8 cellular contexts compared by ENCODE assay signal in genomic region chr12:75977952-75978671, GRCh38. TPM values are rescaled to one million over a fixed set of nuclear protein-coding genes. Genes with fewer than 3 reads are reported as not detected.
DNase-seq lines count a peak whose midpoint lies in the region; ATAC-seq, FAIRE-seq and TF ChIP-seq lines count a peak whose summit lies in the region.

No MANE protein-coding gene starts in this region.

- no peak for TF ChIP-seq POLR2A in testis (IDR thresholded peaks at IDR 0.05)

- H3K4me1 ChIP-seq in pancreas, result peaks cover 0 to 46% (median 20%) of the 10 kb centered on the region in 3 donors
- peaks cover 8% of the 10 kb centered on the region for H3K4me1 ChIP-seq in testis

- no peak overlapping the region for H3K4me3 ChIP-seq in pancreas
- no peak overlapping the region for H3K4me3 ChIP-seq in testis

- H3K36me3 Mint-ChIP-seq in activated T-helper 1 cell treated with anti-CD3 and anti-CD28 coated beads, Interleukin-12 subunit alpha, Interleukin-12 subunit beta, Interleukin-2, Interleukin-4 antibody, amounts not matched to agents 30 ng/mL and 10 ng/mL and 1 ng/mL, durations not matched to agents 14 hours and 24 hours and 36 hours (ENCODE audit: low read depth), result peaks cover 2% of the 10 kb centered on the region

- H3K27me3 Mint-ChIP-seq in activated T-helper 1 cell treated with anti-CD3 and anti-CD28 coated beads, Interleukin-12 subunit alpha, Interleukin-12 subunit beta, Interleukin-2, Interleukin-4 antibody, amounts not matched to agents 30 ng/mL and 10 ng/mL and 1 ng/mL, durations not matched to agents 14 hours and 24 hours and 36 hours (ENCODE audit: insufficient read depth), result no peaks in the 10 kb centered on the region

- peaks cover 4% of the 10 kb centered on the region for H3K9me3 Mint-ChIP-seq in activated T-helper 1 cell treated with anti-CD3 and anti-CD28 coated beads, Interleukin-12 subunit alpha, Interleukin-12 subunit beta, Interleukin-2, Interleukin-4 antibody, amounts not matched to agents 30 ng/mL and 10 ng/mL and 1 ng/mL, durations not matched to agents 14 hours and 24 hours and 36 hours

- TF ChIP-seq CTCF in pancreas (IDR thresholded peaks at IDR 0.05), result no peak
- no peak for TF ChIP-seq CTCF in testis (IDR thresholded peaks at IDR 0.05)

- peak overlapping the region; percentile 12 to 81 (median 47) for H3K27ac ChIP-seq in pancreas
- H3K27ac ChIP-seq in testis, result peak overlapping the region in 1 of 2 donors; percentile 62

- peak; percentile 98 for DNase-seq in A172 (ENCODE audit: low spot score)
- DNase-seq in RCC 7860 (ENCODE audit: low spot score), result peak; percentile 98
- DNase-seq in activated T-helper 1 cell treated with anti-CD3 and anti-CD28 coated beads, Interleukin-12 subunit alpha, Interleukin-12 subunit beta, Interleukin-2, Interleukin-4 antibody, amounts not matched to agents 30 ng/mL and 10 ng/mL and 1 ng/mL, durations not matched to agents 14 hours and 24 hours and 36 hours (ENCODE audit: low spot score), result peak; percentile 81
- DNase-seq in fibroblast of the conjunctiva (ENCODE audit: low read depth), result peak; percentile 99
- peak in 3 of 6 donors; percentile 42 to 76 (median 74) for DNase-seq in pancreas
- DNase-seq in testis, result peak; percentile 31

- WGBS in pancreas, 2 donors, result 18 to 20% methylated on average over 5 of the region's 5 CpGs
- WGBS in testis, 2 donors, result 38 to 44% methylated on average over 5 of the region's 5 CpGs

- intact Hi-C loops in activated T-helper 1 cell treated with anti-CD3 and anti-CD28 coated beads, Interleukin-12 subunit alpha, Interleukin-12 subunit beta, Interleukin-2, Interleukin-4 antibody, amounts not matched to agents 30 ng/mL and 10 ng/mL and 1 ng/mL, durations not matched to agents 14 hours and 24 hours and 36 hours (cut with micrococcal nuclease), result loop anchor here (1.0 to 10.0 kb wide), 12 partner anchors 16 to 581 kb away; partner anchors contain the start of genes BBS10, GLIPR1, NAP1L1 and OSBPL8
- intact Hi-C loops in pancreas (cut with DNase I), result no loop called here
- intact Hi-C loops in testis (cut with DNase I; ENCODE audit: low total_unique reads), result no loop called here

- H3K36me3 ChIP-seq in pancreas (no peaks in the 10 kb centered on the region), testis (ENCODE audit: low read depth, missing control alignments) (no peaks in the 10 kb centered on the region)

- H3K27ac Mint-ChIP-seq in activated T-helper 1 cell treated with anti-CD3 and anti-CD28 coated beads, Interleukin-12 subunit alpha, Interleukin-12 subunit beta, Interleukin-2, Interleukin-4 antibody, amounts not matched to agents 30 ng/mL and 10 ng/mL and 1 ng/mL, durations not matched to agents 14 hours and 24 hours and 36 hours, result peak overlapping the region; percentile 94

- H3K9me3 ChIP-seq in pancreas (no peaks in the 10 kb centered on the region), testis (no peaks in the 10 kb centered on the region)

- peak overlapping the region; percentile 38 for H3K4me3 Mint-ChIP-seq in activated T-helper 1 cell treated with anti-CD3 and anti-CD28 coated beads, Interleukin-12 subunit alpha, Interleukin-12 subunit beta, Interleukin-2, Interleukin-4 antibody, amounts not matched to agents 30 ng/mL and 10 ng/mL and 1 ng/mL, durations not matched to agents 14 hours and 24 hours and 36 hours

- peaks cover 77% of the 10 kb centered on the region for H3K4me1 Mint-ChIP-seq in activated T-helper 1 cell treated with anti-CD3 and anti-CD28 coated beads, Interleukin-12 subunit alpha, Interleukin-12 subunit beta, Interleukin-2, Interleukin-4 antibody, amounts not matched to agents 30 ng/mL and 10 ng/mL and 1 ng/mL, durations not matched to agents 14 hours and 24 hours and 36 hours (ENCODE audit: low read depth)

- ATAC-seq in GM19023 (IDR thresholded peaks at IDR 0.05; ENCODE audit: unreplicated experiment) (peak; percentile 94), HG03135 (IDR thresholded peaks at IDR 0.05; ENCODE audit: unreplicated experiment) (peak; percentile 97), pancreas (peak; percentile 88 to 96 (median 90))

- H3K27me3 ChIP-seq in pancreas, result no peaks in the 10 kb centered on the region
- no peaks in the 10 kb centered on the region for H3K27me3 ChIP-seq in testis

- peak; percentile 94 for FAIRE-seq in RCC 7860 (lab: Jason Lieb, UNC)
- peak; percentile 37 for FAIRE-seq in pancreas (lab: Jason Lieb, UNC)

RNA-seq across cellular contexts. Expression of gene PHLDA1, which starts 53.5 kb away (rescaled TPM):
- total RNA-seq in A172 (2014; rRNA removed; shearing (Covaris generic)), result 48.3 and 61.6 TPM in 2 replicates
- total RNA-seq in activated T-helper 1 cell treated with anti-CD3 and anti-CD28 coated beads, Interleukin-12 subunit alpha, Interleukin-12 subunit beta, Interleukin-2, Interleukin-4 antibody, amounts not matched to agents 30 ng/mL and 10 ng/mL and 1 ng/mL, durations not matched to agents 14 hours and 24 hours and 36 hours, result 88.9 and 91.5 TPM in 2 replicates
- total RNA-seq in pancreas (10 to 100 TPM in 3 of 6 donors, 1 to 10 TPM in 3; 2.9 to 16.1 (median 7.1) TPM), testis (10 to 100 TPM in 1 of 2 donors, 1 to 10 TPM in 1; 7.7 to 10.9 TPM)
- polyA plus RNA-seq in pancreas (1 to 10 TPM; 2.9 to 5.9 TPM), testis (ENCODE audit: insufficient read depth, low read depth, low replicate concordance) (8.2 TPM)
